ENCODE assay signal across 8 cellular contexts in genomic region chr15:72474912-72475601, GRCh38. TPM values are rescaled to one million over a fixed set of nuclear protein-coding genes. Genes with fewer than 3 reads are reported as not detected.
DNase-seq lines count a peak whose midpoint lies in the region; FAIRE-seq and TF ChIP-seq lines count a peak whose summit lies in the region.

No MANE protein-coding gene starts in this region.

- no peak overlapping the region for H3K23ac ChIP-seq in trophoblast cell (ENCODE audit: low read length)

- no peak for TF ChIP-seq EP300 in transverse colon (IDR thresholded peaks at IDR 0.05; ENCODE audit: low read depth)

- peaks cover 44% of the 10 kb centered on the region for H3K4me1 Mint-ChIP-seq in activated naive CD8-positive, alpha-beta T cell treated with anti-CD3 and anti-CD28 coated beads for 36 hours

- peak overlapping the region; percentile 96 for H3K27ac Mint-ChIP-seq in activated naive CD8-positive, alpha-beta T cell treated with anti-CD3 and anti-CD28 coated beads for 36 hours

- in situ Hi-C loops in transverse colon (cut with MboI; ENCODE audit: low pct_ligation_motif_present in 1 of 4, low pct_unique_long_range_greater_than_20kb in 1 of 4, low sequenced_read_pairs in 3 of 4): loop anchor here in 1 of 4 donors (5.0 kb wide), 1 partner anchor 98 kb away; the partner anchor contains the start of gene HEXA

- intact Hi-C loops in transverse colon (cut with DNase I; ENCODE audit: low total_unique reads): loop anchor here (5.0 kb wide), 1 partner anchor 98 kb away; the partner anchor contains the start of gene HEXA

- H4K12ac ChIP-seq in trophoblast cell (ENCODE audit: low read depth, low read length): peak overlapping the region; percentile 78

- peak overlapping the region; percentile 67 for H2BK120ac ChIP-seq in trophoblast cell (ENCODE audit: insufficient read depth, low read length, poor library complexity)

- DNase-seq in ELR (ENCODE audit: low read depth) (peak; percentile 78), H54 (ENCODE audit: insufficient read length, low spot score) (peak; percentile 18), MG63 (peak; percentile 75), SKM-1 treated with dmso at 0.1 percent for 144 hours (lab: John Stamatoyannopoulos, UW; ENCODE audit: unreplicated experiment) (peak; percentile 65), cardiac muscle cell (ENCODE audit: low read depth in 1 of 2, low spot score in 1 of 2) (peak; percentile 83 to 90), trophoblast cell (peak; percentile 54 to 58), transverse colon (peak; percentile 85)
- peak; percentile 84 for DNase-seq in activated naive CD8-positive, alpha-beta T cell treated with anti-CD3 and anti-CD28 coated beads for 36 hours

- H3K9me3 Mint-ChIP-seq in activated naive CD8-positive, alpha-beta T cell treated with anti-CD3 and anti-CD28 coated beads for 36 hours: no peaks in the 10 kb centered on the region

- H4K8ac ChIP-seq in trophoblast cell (ENCODE audit: low read depth, low read length): peak overlapping the region; percentile 75

- H3K36me3 ChIP-seq in MG63 (peaks cover 49% of the 10 kb centered on the region), cardiac muscle cell (peaks cover 8% of the 10 kb centered on the region), trophoblast cell (ENCODE audit: control insufficient read depth in 1 of 2, insufficient read depth in 2 of 2, low read length in 2 of 2) (peaks cover 11 to 16% of the 10 kb centered on the region in 2 experiments), transverse colon (peaks cover 0 to 8% (median 3%) of the 10 kb centered on the region in 4 donors)

- H3K4me1 ChIP-seq in cardiac muscle cell (ENCODE audit: low read depth) (peaks cover 17% of the 10 kb centered on the region), trophoblast cell (ENCODE audit: control insufficient read depth in 1 of 2, insufficient read depth in 2 of 2, low read length in 2 of 2) (peaks cover 4 to 7% of the 10 kb centered on the region in 2 experiments), transverse colon (peaks cover 24 to 50% (median 31%) of the 10 kb centered on the region in 4 donors)

- H3K27ac ChIP-seq in cardiac muscle cell: peak overlapping the region; percentile 99
- peak overlapping the region; percentile 85 for H3K27ac ChIP-seq in trophoblast cell (ENCODE audit: low read depth, low read length)
- peak overlapping the region; percentile 96 to 100 (median 98) for H3K27ac ChIP-seq in transverse colon

- H3K36me3 Mint-ChIP-seq in activated naive CD8-positive, alpha-beta T cell treated with anti-CD3 and anti-CD28 coated beads for 36 hours: peaks cover 42% of the 10 kb centered on the region

- WGBS in trophoblast cell (ENCODE audit: extremely low coverage, insufficient coverage, insufficient read length): no CpG with 5 or more reads among the region's 42 CpGs
- 1% methylated on average over 16 of the region's 42 CpGs; no CpG with 5 or more reads in 1 of the 2 donors for WGBS in transverse colon (ENCODE audit: low coverage in 1 of 2), 2 donors

- no peak for FAIRE-seq in H54 (lab: Jason Lieb, UNC)

- TF ChIP-seq CTCF in cardiac muscle cell (IDR thresholded peaks at IDR 0.05; ENCODE audit: low read depth, low read length) (no peak), transverse colon (IDR thresholded peaks at IDR 0.05) (peak in 1 of 5 experiments; percentile 31)

- peak overlapping the region; percentile 95 for H3K18ac ChIP-seq in trophoblast cell (ENCODE audit: low read length)

- H3K9me3 ChIP-seq in MG63 (no peaks in the 10 kb centered on the region), cardiac muscle cell (ENCODE audit: low read depth) (no peaks in the 10 kb centered on the region), trophoblast cell (ENCODE audit: insufficient read depth, low read depth, low read length) (no peaks in the 10 kb centered on the region), transverse colon (no peaks in the 10 kb centered on the region)

- peaks cover 18% of the 10 kb centered on the region for H3K79me1 ChIP-seq in trophoblast cell (ENCODE audit: low read length)

- peak overlapping the region; percentile 75 for H2AK5ac ChIP-seq in trophoblast cell (ENCODE audit: low read length)

- peak overlapping the region; percentile 98 for H3K4ac ChIP-seq in trophoblast cell (ENCODE audit: low read depth, low read length)

- peak overlapping the region; percentile 81 for H3K4me2 ChIP-seq in trophoblast cell (ENCODE audit: low read length)

- H3K27me3 Mint-ChIP-seq in activated naive CD8-positive, alpha-beta T cell treated with anti-CD3 and anti-CD28 coated beads for 36 hours: no peaks in the 10 kb centered on the region

- peak overlapping the region; percentile 68 for H2BK5ac ChIP-seq in trophoblast cell (ENCODE audit: low read depth, low read length, poor library complexity)

- H3K27me3 ChIP-seq in MG63 (no peaks in the 10 kb centered on the region), cardiac muscle cell (no peaks in the 10 kb centered on the region), trophoblast cell (ENCODE audit: insufficient read depth, low read length) (no peaks in the 10 kb centered on the region), transverse colon (no peaks in the 10 kb centered on the region)

- peak overlapping the region; percentile 95 for H3K14ac ChIP-seq in trophoblast cell (ENCODE audit: low read length)

- no peak overlapping the region for H2BK12ac ChIP-seq in trophoblast cell (ENCODE audit: low read length)

- peak overlapping the region; percentile 97 for H3K4me3 Mint-ChIP-seq in activated naive CD8-positive, alpha-beta T cell treated with anti-CD3 and anti-CD28 coated beads for 36 hours

- H3K79me2 ChIP-seq in trophoblast cell (ENCODE audit: control insufficient read depth, insufficient read depth, low read length, poor library complexity): peaks cover 26% of the 10 kb centered on the region

- peak overlapping the region; percentile 91 for H3K9ac ChIP-seq in trophoblast cell (ENCODE audit: low read length)

- H3K4me3 ChIP-seq in MG63: peak overlapping the region; percentile 88
- H3K4me3 ChIP-seq in cardiac muscle cell: peak overlapping the region; percentile 97
- H3K4me3 ChIP-seq in trophoblast cell (ENCODE audit: low read depth, low read length): peak overlapping the region; percentile 97
- peak overlapping the region; percentile 69 to 89 (median 79) for H3K4me3 ChIP-seq in transverse colon

- H2AFZ ChIP-seq in trophoblast cell (ENCODE audit: insufficient read depth, low read length, poor library complexity): peak overlapping the region; percentile 71

- TF ChIP-seq POLR2A in H54 (IDR thresholded peaks at IDR 0.05; ENCODE audit: low read depth, low read length) (peak; percentile 40; the same call in 1 of the 2 replicates), transverse colon (IDR thresholded peaks at IDR 0.05) (peak; percentile 89)

- peak overlapping the region; percentile 89 for H4K91ac ChIP-seq in trophoblast cell (ENCODE audit: low read depth, low read length)

RNA-seq across cellular contexts. Expression of gene ARIH1, which starts 0.9 kb away (rescaled TPM):
- total RNA-seq in MG63 (2014; rRNA removed; shearing (Covaris generic); ENCODE audit: low replicate concordance): 19.7 and 62.6 TPM in 2 replicates
- 100 to 1,000 TPM; 152 to 160 TPM for total RNA-seq in activated naive CD8-positive, alpha-beta T cell treated with anti-CD3 and anti-CD28 coated beads for 36 hours
- 35.5 and 93.1 TPM in 2 replicates for total RNA-seq in cardiac muscle cell
- 132 and 163 TPM in 2 replicates for polyA plus RNA-seq in cardiac muscle cell
- polyA plus RNA-seq in trophoblast cell (2013): 204 and 206 TPM in 2 replicates
- total RNA-seq in transverse colon: 100 to 1,000 TPM in 1 of 4 donors, 10 to 100 TPM in 3; 15.7 to 108 (median 53.1) TPM

Comparison
In these comparisons a context has a peak if more than half of its experiments do, and no peak if none do; other contexts are left out.
1. Peak in every context shown above with its lines: DNase-seq, H3K4me3 ChIP-seq and H3K27ac ChIP-seq.
2. DNase-seq: peak in every context shown above with its lines; median percentile 86 in cardiac muscle cell; 85 in transverse colon; 84 in activated naive CD8-positive, alpha-beta T cell treated with anti-CD3 and anti-CD28 coated beads for 36 hours; 78 in ELR; 75 in MG63; 65 in SKM-1 treated with dmso at 0.1 percent for 144 hours; 56 in trophoblast cell; 18 in H54.